1 cellular context compared by ENCODE assay signal in the genomic region with DNA sequence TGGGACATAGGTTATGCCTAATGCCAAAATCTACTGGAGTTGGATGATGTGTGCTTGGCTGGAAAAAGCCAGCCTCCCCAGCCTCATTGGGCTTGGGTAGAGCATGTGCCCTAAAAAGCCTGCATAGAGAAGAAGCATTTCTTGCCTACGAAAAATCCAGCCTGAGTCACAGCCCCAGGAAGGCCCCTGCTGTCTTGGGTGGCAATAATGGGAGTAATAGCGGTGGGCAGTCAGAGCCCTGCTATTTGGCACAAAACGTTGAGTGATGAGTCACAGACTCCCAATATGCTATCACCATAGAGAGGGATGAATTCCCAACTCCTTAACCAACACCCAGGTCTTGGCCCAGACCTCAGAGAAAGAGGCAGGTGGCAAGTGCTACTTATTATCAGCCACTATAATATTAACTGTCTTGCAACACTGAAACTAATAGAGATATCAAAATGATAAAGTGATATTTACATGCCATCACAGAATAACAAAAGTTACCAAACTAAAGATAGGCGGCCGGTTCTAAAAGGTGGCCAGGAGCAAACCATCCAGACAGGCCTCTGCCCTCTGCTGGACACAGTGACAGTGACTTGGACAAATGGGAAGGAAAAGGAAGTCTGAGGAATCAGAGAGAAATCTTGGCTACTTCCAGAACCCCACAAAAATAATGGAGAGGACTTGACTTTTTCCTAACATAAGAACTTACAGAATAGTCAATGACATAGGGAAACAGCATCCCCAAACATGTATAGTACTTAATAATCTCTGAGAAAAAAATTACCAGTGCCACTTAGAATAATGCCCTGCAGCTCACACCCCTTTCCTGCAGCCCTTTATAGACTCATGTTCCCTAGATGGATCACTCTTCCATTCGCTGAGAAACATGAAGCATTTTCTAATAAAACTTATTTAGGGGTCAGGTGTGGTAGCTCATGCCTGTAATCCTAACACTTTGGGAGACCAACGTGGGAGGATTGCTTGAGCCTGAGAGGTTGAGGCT.
TF ChIP-seq lines count a peak whose summit lies in the region.

No MANE protein-coding gene starts in this region.

TF ChIP-seq in SK-N-SH, 30 proteins besides CTCF, POLR2A, EP300 and RAD21 (continued from another document):
- TF ChIP-seq USF2 (IDR thresholded peaks at IDR 0.05; ENCODE audit: borderline replicate concordance, low read depth, low read length): no peak
- TF ChIP-seq FOSL2 (IDR thresholded peaks at IDR 0.05; ENCODE audit: borderline replicate concordance, low read depth): peak; percentile 96
- TF ChIP-seq EZH2phosphoT487 (IDR thresholded peaks at IDR 0.05; ENCODE audit: borderline replicate concordance, low read depth): no peak
- TF ChIP-seq RXRA (IDR thresholded peaks at IDR 0.05; ENCODE audit: borderline replicate concordance, low read depth): peak; percentile 49; the same call in 1 of the 2 replicates
- no peak for TF ChIP-seq RFX5 (IDR thresholded peaks at IDR 0.05; ENCODE audit: low read length)
- peak; percentile 77 for TF ChIP-seq POLR2AphosphoS5 (IDR thresholded peaks at IDR 0.05; ENCODE audit: low read depth, low read length)
- TF ChIP-seq, protein P1, sequence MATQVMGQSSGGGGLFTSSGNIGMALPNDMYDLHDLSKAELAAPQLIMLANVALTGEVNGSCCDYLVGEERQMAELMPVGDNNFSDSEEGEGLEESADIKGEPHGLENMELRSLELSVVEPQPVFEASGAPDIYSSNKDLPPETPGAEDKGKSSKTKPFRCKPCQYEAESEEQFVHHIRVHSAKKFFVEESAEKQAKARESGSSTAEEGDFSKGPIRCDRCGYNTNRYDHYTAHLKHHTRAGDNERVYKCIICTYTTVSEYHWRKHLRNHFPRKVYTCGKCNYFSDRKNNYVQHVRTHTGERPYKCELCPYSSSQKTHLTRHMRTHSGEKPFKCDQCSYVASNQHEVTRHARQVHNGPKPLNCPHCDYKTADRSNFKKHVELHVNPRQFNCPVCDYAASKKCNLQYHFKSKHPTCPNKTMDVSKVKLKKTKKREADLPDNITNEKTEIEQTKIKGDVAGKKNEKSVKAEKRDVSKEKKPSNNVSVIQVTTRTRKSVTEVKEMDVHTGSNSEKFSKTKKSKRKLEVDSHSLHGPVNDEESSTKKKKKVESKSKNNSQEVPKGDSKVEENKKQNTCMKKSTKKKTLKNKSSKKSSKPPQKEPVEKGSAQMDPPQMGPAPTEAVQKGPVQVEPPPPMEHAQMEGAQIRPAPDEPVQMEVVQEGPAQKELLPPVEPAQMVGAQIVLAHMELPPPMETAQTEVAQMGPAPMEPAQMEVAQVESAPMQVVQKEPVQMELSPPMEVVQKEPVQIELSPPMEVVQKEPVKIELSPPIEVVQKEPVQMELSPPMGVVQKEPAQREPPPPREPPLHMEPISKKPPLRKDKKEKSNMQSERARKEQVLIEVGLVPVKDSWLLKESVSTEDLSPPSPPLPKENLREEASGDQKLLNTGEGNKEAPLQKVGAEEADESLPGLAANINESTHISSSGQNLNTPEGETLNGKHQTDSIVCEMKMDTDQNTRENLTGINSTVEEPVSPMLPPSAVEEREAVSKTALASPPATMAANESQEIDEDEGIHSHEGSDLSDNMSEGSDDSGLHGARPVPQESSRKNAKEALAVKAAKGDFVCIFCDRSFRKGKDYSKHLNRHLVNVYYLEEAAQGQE (IDR thresholded peaks at IDR 0.05; ENCODE audit: low read depth, low read length): peak; percentile 60; the same call in 1 of the 2 replicates
- no peak for TF ChIP-seq ELF1 (IDR thresholded peaks at IDR 0.05)
- TF ChIP-seq JUND (IDR thresholded peaks at IDR 0.05): peak; percentile 94
- no peak for TF ChIP-seq YY1 (IDR thresholded peaks at IDR 0.05; ENCODE audit: low read depth)
- no peak for TF ChIP-seq NRF1 (IDR thresholded peaks at IDR 0.05; ENCODE audit: low read depth, low read length)
- no peak for TF ChIP-seq CHD2 (IDR thresholded peaks at IDR 0.05; ENCODE audit: low read length, partially characterized antibody)
- no peak for TF ChIP-seq MEF2A (IDR thresholded peaks at IDR 0.05; ENCODE audit: borderline replicate concordance, low read depth)
- TF ChIP-seq ZBTB33 (IDR thresholded peaks at IDR 0.05; ENCODE audit: borderline replicate concordance, low read depth): no peak
- no peak for TF ChIP-seq FOXJ3 (CRISPR knock-in tag; IDR thresholded peaks at IDR 0.05)
- no peak for TF ChIP-seq MXI1 (IDR thresholded peaks at IDR 0.05; ENCODE audit: low read depth, low read length)
- TF ChIP-seq, protein P2, sequence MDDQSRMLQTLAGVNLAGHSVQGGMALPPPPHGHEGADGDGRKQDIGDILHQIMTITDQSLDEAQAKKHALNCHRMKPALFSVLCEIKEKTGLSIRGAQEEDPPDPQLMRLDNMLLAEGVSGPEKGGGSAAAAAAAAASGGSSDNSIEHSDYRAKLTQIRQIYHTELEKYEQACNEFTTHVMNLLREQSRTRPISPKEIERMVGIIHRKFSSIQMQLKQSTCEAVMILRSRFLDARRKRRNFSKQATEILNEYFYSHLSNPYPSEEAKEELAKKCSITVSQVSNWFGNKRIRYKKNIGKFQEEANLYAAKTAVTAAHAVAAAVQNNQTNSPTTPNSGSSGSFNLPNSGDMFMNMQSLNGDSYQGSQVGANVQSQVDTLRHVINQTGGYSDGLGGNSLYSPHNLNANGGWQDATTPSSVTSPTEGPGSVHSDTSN (IDR thresholded peaks at IDR 0.05): peak; percentile 69
